In genomic region chr15:63122002-63122893, GRCh38 we compare ENCODE assay signal across 8 cellular contexts. TPM values are rescaled to one million over a fixed set of nuclear protein-coding genes. Genes with fewer than 3 reads are reported as not detected.
DNase-seq lines count a peak whose midpoint lies in the region; ATAC-seq, FAIRE-seq and TF ChIP-seq lines count a peak whose summit lies in the region.

No MANE protein-coding gene starts in this region.

- peak overlapping the region; percentile 74 for H4K12ac ChIP-seq in trophoblast cell (ENCODE audit: low read depth, low read length)

- no peak overlapping the region for H2BK12ac ChIP-seq in trophoblast cell (ENCODE audit: low read length)

- H3K27ac Mint-ChIP-seq in activated naive CD8-positive, alpha-beta T cell treated with anti-CD3 and anti-CD28 coated beads, Interleukin-2, amount 50 U/mL, for 24 hours: peak overlapping the region; percentile 87
- H3K27ac Mint-ChIP-seq in type B pancreatic cell: peak overlapping the region; percentile 74

- TF ChIP-seq POLR2A in H54 (IDR thresholded peaks at IDR 0.05; ENCODE audit: low read depth, low read length) (peak; percentile 9; the same call in 1 of the 2 replicates), heart left ventricle (IDR thresholded peaks at IDR 0.05) (no peak)

- peaks cover 20% of the 10 kb centered on the region for H3K36me3 Mint-ChIP-seq in activated naive CD8-positive, alpha-beta T cell treated with anti-CD3 and anti-CD28 coated beads, Interleukin-2, amount 50 U/mL, for 24 hours (ENCODE audit: low read depth)
- peaks cover 2% of the 10 kb centered on the region for H3K36me3 Mint-ChIP-seq in type B pancreatic cell

- H3K9me3 ChIP-seq in ES-I3 (ENCODE audit: control insufficient read depth, insufficient read depth, low read length): peaks cover 6% of the 10 kb centered on the region; the same call in 1 of the 2 replicates
- H3K9me3 ChIP-seq in heart left ventricle: peaks cover 0 to 16% (median 0%) of the 10 kb centered on the region in 12 donors
- no peaks in the 10 kb centered on the region for H3K9me3 ChIP-seq in trophoblast cell (ENCODE audit: insufficient read depth, low read depth, low read length)

- H3K27me3 ChIP-seq in heart left ventricle (no peaks in the 10 kb centered on the region), trophoblast cell (ENCODE audit: insufficient read depth, low read length) (no peaks in the 10 kb centered on the region)

- 1 to 5% (median 2%) methylated on average over 20 to 59 of the region's 59 CpGs for WGBS in heart left ventricle, 4 donors
- WGBS in trophoblast cell (ENCODE audit: extremely low coverage, insufficient coverage, insufficient read length): no CpG with 5 or more reads among the region's 59 CpGs

- peak overlapping the region; percentile 57 for H2BK5ac ChIP-seq in trophoblast cell (ENCODE audit: low read depth, low read length, poor library complexity)

- TF ChIP-seq CTCF in heart left ventricle (IDR thresholded peaks at IDR 0.05): peak in 10 of 12 donors; percentile 6 to 49 (median 23)
- TF ChIP-seq CTCF in type B pancreatic cell (conservative IDR thresholded peaks at IDR 0.05): peak; percentile 62

- H3K36me3 ChIP-seq in ES-I3 (ENCODE audit: insufficient read depth, low read length): no peaks in the 10 kb centered on the region
- H3K36me3 ChIP-seq in heart left ventricle: peaks cover 0 to 25% (median 14%) of the 10 kb centered on the region in 9 donors
- peaks cover 0 to 7% of the 10 kb centered on the region in 2 experiments for H3K36me3 ChIP-seq in trophoblast cell (ENCODE audit: control insufficient read depth in 1 of 2, insufficient read depth in 2 of 2, low read length in 2 of 2)

- intact Hi-C loops in heart left ventricle (cut with DNase I): loop anchor here in 1 of 10 donors (5.0 kb wide), 1 partner anchor 65 kb away; the partner anchor contains the start of gene RAB8B

- H3K4me1 ChIP-seq in ES-I3 (ENCODE audit: insufficient read depth, low read length) (peaks cover 3% of the 10 kb centered on the region; the same call in 1 of the 2 replicates), heart left ventricle (peaks cover 0 to 15% (median 7%) of the 10 kb centered on the region in 12 donors), trophoblast cell (ENCODE audit: control insufficient read depth in 1 of 2, insufficient read depth in 2 of 2, low read length in 2 of 2) (no peaks in the 10 kb centered on the region)

- H3K4me3 Mint-ChIP-seq in activated naive CD8-positive, alpha-beta T cell treated with anti-CD3 and anti-CD28 coated beads, Interleukin-2, amount 50 U/mL, for 24 hours: peak overlapping the region; percentile 94
- peak overlapping the region; percentile 93 for H3K4me3 Mint-ChIP-seq in type B pancreatic cell

- H3K9me3 Mint-ChIP-seq in activated naive CD8-positive, alpha-beta T cell treated with anti-CD3 and anti-CD28 coated beads, Interleukin-2, amount 50 U/mL, for 24 hours: peaks cover 11% of the 10 kb centered on the region
- H3K9me3 Mint-ChIP-seq in type B pancreatic cell: peaks cover 9% of the 10 kb centered on the region

- H3K79me2 ChIP-seq in trophoblast cell (ENCODE audit: control insufficient read depth, insufficient read depth, low read length, poor library complexity): peaks cover 6% of the 10 kb centered on the region

- peak overlapping the region; percentile 31 for H2BK120ac ChIP-seq in trophoblast cell (ENCODE audit: insufficient read depth, low read length, poor library complexity)

- H3K79me1 ChIP-seq in trophoblast cell (ENCODE audit: low read length): peaks cover 8% of the 10 kb centered on the region

- H2AK5ac ChIP-seq in trophoblast cell (ENCODE audit: low read length): no peak overlapping the region

- peak overlapping the region; percentile 66 for H2AFZ ChIP-seq in trophoblast cell (ENCODE audit: insufficient read depth, low read length, poor library complexity)

- FAIRE-seq in H54 (lab: Jason Lieb, UNC): no peak

- peak overlapping the region; percentile 72 to 99 (median 95) for H3K4me3 ChIP-seq in heart left ventricle
- peak overlapping the region; percentile 91 for H3K4me3 ChIP-seq in trophoblast cell (ENCODE audit: low read depth, low read length)

- peak overlapping the region; percentile 69 for H4K91ac ChIP-seq in trophoblast cell (ENCODE audit: low read depth, low read length)

- peak overlapping the region; percentile 88 to 97 (median 94) for H3K27ac ChIP-seq in heart left ventricle
- H3K27ac ChIP-seq in trophoblast cell (ENCODE audit: low read depth, low read length): peak overlapping the region; percentile 32

- peak overlapping the region; percentile 59 for H3K18ac ChIP-seq in trophoblast cell (ENCODE audit: low read length)

- no peaks in the 10 kb centered on the region for H3K27me3 Mint-ChIP-seq in activated naive CD8-positive, alpha-beta T cell treated with anti-CD3 and anti-CD28 coated beads, Interleukin-2, amount 50 U/mL, for 24 hours
- H3K27me3 Mint-ChIP-seq in type B pancreatic cell: no peaks in the 10 kb centered on the region

- H3K4me2 ChIP-seq in trophoblast cell (ENCODE audit: low read length): peak overlapping the region; percentile 79

- peak; percentile 89 for ATAC-seq in activated naive CD8-positive, alpha-beta T cell treated with anti-CD3 and anti-CD28 coated beads, Interleukin-2, amount 50 U/mL, for 24 hours
- ATAC-seq in heart left ventricle: peak; percentile 96 to 98 (median 97)

- peak overlapping the region; percentile 71 for H4K8ac ChIP-seq in trophoblast cell (ENCODE audit: low read depth, low read length)

- H3K14ac ChIP-seq in trophoblast cell (ENCODE audit: low read length): peak overlapping the region; percentile 83

- peaks cover 19% of the 10 kb centered on the region for H3K4me1 Mint-ChIP-seq in activated naive CD8-positive, alpha-beta T cell treated with anti-CD3 and anti-CD28 coated beads, Interleukin-2, amount 50 U/mL, for 24 hours
- H3K4me1 Mint-ChIP-seq in type B pancreatic cell (ENCODE audit: unreplicated experiment): peaks cover 5% of the 10 kb centered on the region

- peak overlapping the region; percentile 35 for H3K4ac ChIP-seq in trophoblast cell (ENCODE audit: low read depth, low read length)

- DNase-seq in H54 (ENCODE audit: insufficient read length, low spot score): peak; percentile 76
- peak; percentile 88 for DNase-seq in LoVo (ENCODE audit: low spot score)
- DNase-seq in SW 1271 (lab: John Stamatoyannopoulos, UW): peak; percentile 42 to 84
- peak; percentile 84 for DNase-seq in activated naive CD8-positive, alpha-beta T cell treated with anti-CD3 and anti-CD28 coated beads, Interleukin-2, amount 50 U/mL, for 24 hours
- peak; percentile 82 to 92 (median 85) for DNase-seq in heart left ventricle
- peak; percentile 77 for DNase-seq in trophoblast cell
- DNase-seq in type B pancreatic cell (ENCODE audit: extremely low spot score, unreplicated experiment): peak; percentile 83

- H3K9ac ChIP-seq in ES-I3 (ENCODE audit: low read depth, low read length) (peak overlapping the region; percentile 95), trophoblast cell (ENCODE audit: low read length) (peak overlapping the region; percentile 61)

- no peak overlapping the region for H3K23ac ChIP-seq in trophoblast cell (ENCODE audit: low read length)

RNA-seq across cellular contexts. Expression of gene LACTB, which starts 0.6 kb away (rescaled TPM):
- total RNA-seq in heart left ventricle (10 to 100 TPM; 17.9 to 31.0 (median 22.7) TPM), type B pancreatic cell (ENCODE audit: low replicate concordance) (10.9 and 12.6 TPM in 2 replicates)
- polyA plus RNA-seq in heart left ventricle: 10 to 100 TPM; 21.6 to 25.9 TPM
- 24.4 and 24.9 TPM in 2 replicates for polyA plus RNA-seq in trophoblast cell (2013)

RNA-seq across cellular contexts. Expression of gene RPS27L, which starts 35.0 kb away (rescaled TPM):
- total RNA-seq in heart left ventricle (100 to 1,000 TPM in 7 of 9 donors, 10 to 100 TPM in 2; 61.3 to 221 (median 137) TPM), type B pancreatic cell (ENCODE audit: low replicate concordance) (205 and 235 TPM in 2 replicates)
- polyA plus RNA-seq in heart left ventricle: 100 to 1,000 TPM in 1 of 2 donors, 10 to 100 TPM in 1; 53.4 to 141 TPM
- 222 TPM in 2 replicates for polyA plus RNA-seq in trophoblast cell (2013)

Comparison
In these comparisons a context has a peak if more than half of its experiments do, and no peak if none do; other contexts are left out.
1. Peak in every context shown above with its lines: DNase-seq, ATAC-seq, H3K4me3 ChIP-seq and H3K27ac ChIP-seq.